Comparison of ENCODE assay signal across 8 cellular contexts in the genomic region with DNA sequence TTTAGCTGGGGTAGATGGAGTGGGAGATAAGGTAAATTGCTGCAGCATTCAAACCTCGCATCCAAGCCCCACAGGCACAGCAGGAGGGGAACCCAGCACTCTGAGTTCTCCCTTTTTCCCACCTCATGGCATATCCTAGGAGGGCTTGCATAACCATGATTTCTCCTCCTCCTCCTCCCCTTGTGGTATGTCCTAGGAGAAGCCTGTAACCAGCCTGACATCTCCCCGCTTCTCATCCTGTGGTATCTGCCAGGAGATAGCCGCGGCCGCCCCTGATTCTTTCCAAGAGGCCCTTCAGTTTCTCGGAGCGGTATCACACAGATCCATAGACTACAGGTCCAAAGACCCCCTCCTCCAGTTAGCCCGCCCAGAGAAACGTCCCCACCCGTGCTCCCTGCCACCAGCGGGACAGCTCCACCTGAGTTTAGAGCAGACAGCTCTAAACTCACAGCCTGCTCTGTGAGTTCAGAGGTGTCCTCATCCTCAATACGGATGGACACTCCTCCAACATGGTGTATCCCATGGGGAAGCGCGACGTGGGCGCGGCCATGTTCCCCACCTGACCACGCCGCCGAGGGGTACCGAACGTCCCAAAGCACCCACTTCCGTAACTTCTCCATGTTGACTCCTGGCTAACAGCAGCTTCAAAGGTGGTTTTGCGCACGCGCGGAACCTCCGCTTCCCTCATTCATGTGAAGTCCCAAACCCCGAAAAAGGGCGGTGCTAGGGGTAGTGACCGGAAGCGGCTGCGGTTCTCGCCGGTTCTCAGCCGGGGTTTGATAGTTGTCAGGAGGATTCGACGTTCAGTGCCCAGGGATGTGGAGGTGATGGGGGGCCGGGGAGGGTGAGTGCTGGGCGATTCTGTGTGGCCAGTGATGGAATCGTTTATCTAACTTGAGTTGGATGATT. TPM values are rescaled to one million over a fixed set of nuclear protein-coding genes. Genes with fewer than 3 reads are reported as not detected.
DNase-seq lines count a peak whose midpoint lies in the region; ATAC-seq, FAIRE-seq and TF ChIP-seq lines count a peak whose summit lies in the region.

A gene (plus strand): TSS at position 739 of the 909 bp plus-strand sequence. CDS start 9,366 bp downstream, outside the sequence.

- peak; percentile 96 for ATAC-seq in HG02798 (IDR thresholded peaks at IDR 0.05; ENCODE audit: poor library complexity, unreplicated experiment)
- ATAC-seq in activated naive CD8-positive, alpha-beta T cell treated with anti-CD3 and anti-CD28 coated beads, Interleukin-2, amount 50 U/mL, for 24 hours: peak; percentile 95
- peak; percentile 98 for ATAC-seq in Right ventricle myocardium superior (ENCODE audit: poor library complexity)
- peak; percentile 97 to 99 (median 98) for ATAC-seq in pancreas

- H3K27me3 Mint-ChIP-seq in activated naive CD8-positive, alpha-beta T cell treated with anti-CD3 and anti-CD28 coated beads, Interleukin-2, amount 50 U/mL, for 24 hours: no peaks in the 10 kb centered on the region

- H3K4me1 ChIP-seq in pancreas (peaks cover 0 to 6% (median 3%) of the 10 kb centered on the region in 3 donors), tibial artery (peaks cover 0 to 10% (median 2%) of the 10 kb centered on the region in 4 donors)

- H3K27ac Mint-ChIP-seq in activated naive CD8-positive, alpha-beta T cell treated with anti-CD3 and anti-CD28 coated beads, Interleukin-2, amount 50 U/mL, for 24 hours: peak within 1 kb of the TSS; percentile 98

- no peaks in the 10 kb centered on the region for H3K9me3 Mint-ChIP-seq in activated naive CD8-positive, alpha-beta T cell treated with anti-CD3 and anti-CD28 coated beads, Interleukin-2, amount 50 U/mL, for 24 hours

- no peaks in the 10 kb centered on the region for H3K9me3 ChIP-seq in pancreas
- no peaks in the 10 kb centered on the region for H3K9me3 ChIP-seq in tibial artery

- H3K27me3 ChIP-seq in pancreas: peaks cover 0 to 4% (median 0%) of the 10 kb centered on the region in 4 donors
- H3K27me3 ChIP-seq in tibial artery: no peaks in the 10 kb centered on the region

- TF ChIP-seq POLR2A in GM12891 (IDR thresholded peaks at IDR 0.05; ENCODE audit: low read depth, low read length): peak; percentile 76

- TF ChIP-seq CTCF in pancreas (IDR thresholded peaks at IDR 0.05) (no peak), tibial artery (IDR thresholded peaks at IDR 0.05) (no peak)

- peaks cover 1% of the 10 kb centered on the region for H3K36me3 Mint-ChIP-seq in activated naive CD8-positive, alpha-beta T cell treated with anti-CD3 and anti-CD28 coated beads, Interleukin-2, amount 50 U/mL, for 24 hours (ENCODE audit: low read depth)

- peak within 1 kb of the TSS; percentile 95 for H3K4me3 Mint-ChIP-seq in activated naive CD8-positive, alpha-beta T cell treated with anti-CD3 and anti-CD28 coated beads, Interleukin-2, amount 50 U/mL, for 24 hours

- intact Hi-C loops in Right ventricle myocardium superior (cut with DNase I): loop anchor here (10.0 kb wide), 1 partner anchor 188 kb away; no protein-coding TSS in a partner anchor
- intact Hi-C loops in pancreas (cut with DNase I): no loop called here
- intact Hi-C loops in tibial artery (cut with DNase I; ENCODE audit: low total_unique reads): loop anchor here (10.0 kb wide), 1 partner anchor 188 kb away; no protein-coding TSS in a partner anchor

- DNase-seq in GM12891 (ENCODE audit: insufficient read length, low spot score) (peak; percentile 40), NCI-H1417 treated with DMSO at 0.1 percent for 48 hours (lab: John Stamatoyannopoulos, UW) (peak; percentile 92), SW 1271 (lab: John Stamatoyannopoulos, UW) (peak; percentile 75), Right ventricle myocardium superior (peak; percentile 97), pancreas (peak; percentile 92 to 99 (median 94)), tibial artery (peak; percentile 97)
- peak; percentile 90 for DNase-seq in activated naive CD8-positive, alpha-beta T cell treated with anti-CD3 and anti-CD28 coated beads, Interleukin-2, amount 50 U/mL, for 24 hours

- H3K27ac ChIP-seq in pancreas (peak within 1 kb of the TSS in 2 of 4 donors; percentile 41 to 46), tibial artery (peak within 1 kb of the TSS; percentile 61 to 66)

- 1 to 29% methylated on average over 41 of the region's 41 CpGs for WGBS in pancreas, 2 donors

- H3K36me3 ChIP-seq in pancreas: no peaks in the 10 kb centered on the region
- no peaks in the 10 kb centered on the region for H3K36me3 ChIP-seq in tibial artery

- H3K4me3 ChIP-seq in pancreas (peak within 1 kb of the TSS; percentile 27 to 49 (median 37)), tibial artery (peak within 1 kb of the TSS; percentile 51 to 60)

- peak; percentile 100 for FAIRE-seq in GM12891 (lab: Jason Lieb, UNC)
- FAIRE-seq in pancreas (lab: Jason Lieb, UNC): peak; percentile 96

- peaks cover 33% of the 10 kb centered on the region for H3K4me1 Mint-ChIP-seq in activated naive CD8-positive, alpha-beta T cell treated with anti-CD3 and anti-CD28 coated beads, Interleukin-2, amount 50 U/mL, for 24 hours

TF ChIP-seq in GM12891, 5 proteins besides CTCF, POLR2A, EP300 and RAD21:
- no peak for TF ChIP-seq PAX5 (IDR thresholded peaks at IDR 0.05; ENCODE audit: insufficient read depth, low read length, severe bottlenecking)
- 0 out of 2 replicates have a peak, but pooled peaks have one; percentile 36 for TF ChIP-seq TAF1 (IDR thresholded peaks at IDR 0.05; ENCODE audit: low read depth, low read length)
- TF ChIP-seq SPI1 (IDR thresholded peaks at IDR 0.05; ENCODE audit: low read depth, low read length): no peak; the same call in 1 of the 2 replicates
- TF ChIP-seq POLR2AphosphoS5 (IDR thresholded peaks at IDR 0.05; ENCODE audit: low read depth, low read length): peak; percentile 53; the same call in 1 of the 2 replicates

RNA-seq across cellular contexts. Expression of the gene that starts here (rescaled TPM):
- polyA plus RNA-seq in GM12891 (2012; ENCODE audit: low read depth, missing spikeins): 3.6 TPM
- total RNA-seq in Right ventricle myocardium superior (5.3 TPM), pancreas (1 to 10 TPM; 2.1 to 5.8 (median 3.0) TPM)
- 1 to 10 TPM; 1.5 to 2.5 TPM for polyA plus RNA-seq in pancreas

Comparison
In these comparisons a context has a peak if more than half of its experiments do, and no peak if none do; other contexts are left out.
1. DNase-seq: peak in every context shown above with its lines; median percentile 97 in Right ventricle myocardium superior; 97 in tibial artery; 94 in pancreas; 92 in NCI-H1417 treated with DMSO at 0.1 percent for 48 hours; 90 in activated naive CD8-positive, alpha-beta T cell treated with anti-CD3 and anti-CD28 coated beads, Interleukin-2, amount 50 U/mL, for 24 hours; 75 in SW 1271; 40 in GM12891.
2. intact Hi-C loops: an anchor here in Right ventricle myocardium superior (10.0 kb wide) and tibial artery (10.0 kb wide); none called in pancreas.